In genomic region chr2:50575232-50575631, GRCh38 we compare ENCODE assay signal across 35 cellular contexts.
DNase-seq lines count a peak whose midpoint lies in the region; ATAC-seq, FAIRE-seq and TF ChIP-seq lines count a peak whose summit lies in the region.
"Had no signal": no experiment of that assay in that cellular context is flagged by ENCODE, and none has a peak within 500 bp of the region (broad histone marks: within the 10 kb centered on the region; RNA-seq: fewer than 3 reads in every experiment).

No MANE protein-coding gene starts in this region.

- TF ChIP-seq EP300 in H1 (IDR thresholded peaks at IDR 0.05; ENCODE audit: borderline replicate concordance in 1 of 2, low read depth in 2 of 2, low read length in 2 of 2): no peak

- ATAC-seq in GM18907 (IDR thresholded peaks at IDR 0.05; ENCODE audit: unreplicated experiment) (no peak), heart right ventricle (no peak)
- ATAC-seq: activated CD4-positive, alpha-beta T cell treated with anti-CD3 and anti-CD28 coated beads for 36 hours; activated naive CD4-positive, alpha-beta T cell treated with anti-CD3 and anti-CD28 coated beads, Interleukin-2, amount 50 U/mL, for 72 hours; gastrocnemius medialis; left lung; stimulated activated naive CD8-positive, alpha-beta T cell treated with anti-CD3 and anti-CD28 coated beads, Interleukin-15, Interleukin-2, amounts not matched to agents 100 U/mL and 50 U/mL, for 24 hours; T-helper 17 cell; upper lobe of right lung had no signal

- H4K91ac ChIP-seq in H9 (ENCODE audit: insufficient read length, low read depth, low read length) (no peak overlapping the region), H1 (replicated peaks; ENCODE audit: insufficient read length, low read length) (no peak overlapping the region)

- H3K4me2 ChIP-seq in H9 (ENCODE audit: insufficient read depth, insufficient read length, low read length): no peak overlapping the region
- no peak overlapping the region for H3K4me2 ChIP-seq in H1 (ENCODE audit: insufficient read depth in 1 of 2, low read depth in 2 of 2, low read length in 2 of 2)
- no peak overlapping the region for H3K4me2 ChIP-seq in neural progenitor cell
- H3K4me2 ChIP-seq: BLaER1 treated with 17β-estradiol and CSF1 and Interleukin-3, amounts not matched to agents 10 nM and 100 nM had no signal

- H2AK5ac ChIP-seq in H9 (ENCODE audit: insufficient read length, low read length): no peak overlapping the region
- no peak overlapping the region for H2AK5ac ChIP-seq in H1 (ENCODE audit: low read depth, low read length)

- H3K27ac Mint-ChIP-seq in H9 (no peak overlapping the region), neural progenitor cell (no peak overlapping the region)
- H3K27ac Mint-ChIP-seq: activated CD4-positive, alpha-beta T cell treated with anti-CD3 and anti-CD28 coated beads for 36 hours; activated naive CD4-positive, alpha-beta T cell treated with anti-CD3 and anti-CD28 coated beads, Interleukin-2, amount 50 U/mL, for 72 hours; memory B cell; nephron progenitor cell; T-helper 17 cell had no signal

- peaks cover 6 to 8% of the 10 kb centered on the region in 2 experiments; a peak in 3 of 4 replicates for H3K4me1 Mint-ChIP-seq in H9
- no peaks in the 10 kb centered on the region for H3K4me1 Mint-ChIP-seq in neural progenitor cell
- H3K4me1 Mint-ChIP-seq: activated CD4-positive, alpha-beta T cell treated with anti-CD3 and anti-CD28 coated beads for 36 hours; memory B cell; nephron progenitor cell; T-helper 17 cell had no signal

- H3K4me3 Mint-ChIP-seq in H9 (no peak overlapping the region), neural progenitor cell (no peak overlapping the region)
- H3K4me3 Mint-ChIP-seq: activated CD4-positive, alpha-beta T cell treated with anti-CD3 and anti-CD28 coated beads for 36 hours; memory B cell; nephron progenitor cell; T-helper 17 cell had no signal

- H3K4me3 ChIP-seq in H1 (ENCODE audit: extremely low read depth in 1 of 4, insufficient read depth in 2 of 4, low read depth in 3 of 4, low read length in 4 of 4) (no peak overlapping the region), neural progenitor cell (no peak overlapping the region), heart right ventricle (no peak overlapping the region)
- H3K4me3 ChIP-seq: BLaER1 treated with 17β-estradiol and CSF1 and Interleukin-3, amounts not matched to agents 10 nM and 100 nM; gastrocnemius medialis; left lung; ovary; SK-N-MC; upper lobe of right lung had no signal

- H3K27me3 ChIP-seq in H9 (ENCODE audit: insufficient read depth, low read length) (no peaks in the 10 kb centered on the region), H1 (replicated peaks in 1 of 4; ENCODE audit: control insufficient read depth in 3 of 4, extremely low read depth in 1 of 4, insufficient read depth in 3 of 4, low read length in 3 of 4) (no peaks in the 10 kb centered on the region), neural progenitor cell (no peaks in the 10 kb centered on the region), heart right ventricle (peaks cover 0 to 7% (median 0%) of the 10 kb centered on the region in 7 donors)
- H3K27me3 ChIP-seq: BLaER1 treated with 17β-estradiol and CSF1 and Interleukin-3, amounts not matched to agents 10 nM and 100 nM; brain microvascular endothelial cell; gastrocnemius medialis; left lung; ovary; upper lobe of right lung had no signal

- intact Hi-C loops in heart right ventricle (cut with DNase I): no loop called here

- H4K8ac ChIP-seq in H9 (replicated peaks; ENCODE audit: insufficient read length, low read depth, low read length) (no peak overlapping the region), H1 (ENCODE audit: extremely low read depth, insufficient read depth, low read length) (no peak overlapping the region)

- H3K27ac ChIP-seq in H9 (ENCODE audit: insufficient read length, low read depth, low read length) (no peak overlapping the region), H1 (ENCODE audit: low read depth, low read length) (no peak overlapping the region), neural progenitor cell (no peak overlapping the region), heart right ventricle (no peak overlapping the region)
- H3K27ac ChIP-seq: BLaER1 treated with 17β-estradiol and CSF1 and Interleukin-3, amounts not matched to agents 10 nM and 100 nM; brain microvascular endothelial cell; gastrocnemius medialis; left lung; ovary; RWPE1; SK-N-MC; upper lobe of right lung had no signal

- H3K23me2 ChIP-seq in H9 (ENCODE audit: insufficient read length, low read depth, low read length, poor library complexity, severe bottlenecking) (no peaks in the 10 kb centered on the region), H1 (ENCODE audit: low read depth, low read length) (no peaks in the 10 kb centered on the region; the same call in 1 of the 2 replicates)

- no peak overlapping the region for H3K4ac ChIP-seq in H9 (ENCODE audit: low read depth, low read length)
- H3K4ac ChIP-seq in H1 (replicated peaks; ENCODE audit: insufficient read length, low read depth, low read length): no peak overlapping the region

- WGBS in H9 (ENCODE audit: extremely low coverage, insufficient read length, low lambda C conversion rate): no CpG with 5 or more reads among the region's 4 CpGs
- WGBS in H1 (ENCODE audit: extremely low coverage in 1 of 2, insufficient coverage in 1 of 2, insufficient read length in 1 of 2, insufficient replicate concordance in 2 of 2, low coverage in 1 of 2, low lambda C conversion rate in 2 of 2, missing lambda C conversion rate in 1 of 2), 2 experiments: 71% methylated on average over 4 of the region's 4 CpGs; no CpG with 5 or more reads in 1 of the 2 experiments
- 65 to 75% methylated on average over 4 of the region's 4 CpGs for WGBS in heart right ventricle, 2 donors

- H2BK12ac ChIP-seq in H9 (ENCODE audit: insufficient read length, low read depth, low read length): no peak overlapping the region
- no peak overlapping the region for H2BK12ac ChIP-seq in H1 (ENCODE audit: low read depth, low read length)

- CTCF ChIA-PET in H1 (lab: Charles Lee; ENCODE audit: partially characterized antibody): interaction anchor here (0.6 to 2.1 kb wide), 12 partner anchors 9 to 783 kb away, joined by 3 to 11 read pairs (median 4); no protein-coding TSS in a partner anchor

- peak; percentile 13 for FAIRE-seq in H1 (lab: Jason Lieb, UNC)
- FAIRE-seq: endothelial cell of umbilical vein, H54, islet of Langerhans had no signal

- H3K79me2 ChIP-seq in H9 (ENCODE audit: insufficient read depth, low read length) (no peaks in the 10 kb centered on the region), H1 (ENCODE audit: control insufficient read depth in 1 of 2, insufficient read depth in 2 of 2, low read length in 2 of 2) (no peaks in the 10 kb centered on the region), neural progenitor cell (ENCODE audit: low read depth) (no peaks in the 10 kb centered on the region)

- H2BK15ac ChIP-seq in H9 (ENCODE audit: low read depth, low read length): no peak overlapping the region
- H2BK15ac ChIP-seq in H1 (ENCODE audit: low read length): no peak overlapping the region

- no peaks in the 10 kb centered on the region for H3F3A ChIP-seq in neural progenitor cell (ENCODE audit: low read depth)

- H3K36me3 ChIP-seq in H1 (ENCODE audit: control insufficient read depth in 2 of 4, insufficient read depth in 4 of 4, low read length in 3 of 4): no peaks in the 10 kb centered on the region
- no peaks in the 10 kb centered on the region for H3K36me3 ChIP-seq in neural progenitor cell
- no peaks in the 10 kb centered on the region for H3K36me3 ChIP-seq in heart right ventricle
- H3K36me3 ChIP-seq: BLaER1 treated with 17β-estradiol and CSF1 and Interleukin-3, amounts not matched to agents 10 nM and 100 nM; brain microvascular endothelial cell; gastrocnemius medialis; left lung; ovary; upper lobe of right lung had no signal

- POLR2A ChIA-PET in H1 (lab: Charles Lee; ENCODE audit: partially characterized antibody): no interaction called here

- no peak overlapping the region for H2BK120ac ChIP-seq in H9 (ENCODE audit: low read depth, low read length, poor library complexity, severe bottlenecking)
- no peak overlapping the region for H2BK120ac ChIP-seq in H1 (replicated peaks; ENCODE audit: low read depth, low read length)

- H3K36me3 Mint-ChIP-seq in H9 (ENCODE audit: insufficient read depth in 1 of 3, low read depth in 3 of 3) (no peaks in the 10 kb centered on the region), neural progenitor cell (no peaks in the 10 kb centered on the region)
- H3K36me3 Mint-ChIP-seq: activated naive CD4-positive, alpha-beta T cell treated with anti-CD3 and anti-CD28 coated beads, Interleukin-2, amount 50 U/mL, for 72 hours; memory B cell had no signal

- H3K79me1 ChIP-seq in H9 (ENCODE audit: insufficient read depth, low read depth, low read length, poor library complexity, severe bottlenecking) (no peaks in the 10 kb centered on the region), H1 (ENCODE audit: low read depth, low read length) (no peaks in the 10 kb centered on the region)

- H3K9me3 Mint-ChIP-seq in H9 (no peaks in the 10 kb centered on the region), neural progenitor cell (no peaks in the 10 kb centered on the region)
- H3K9me3 Mint-ChIP-seq: activated naive CD4-positive, alpha-beta T cell treated with anti-CD3 and anti-CD28 coated beads, Interleukin-2, amount 50 U/mL, for 72 hours; memory B cell; nephron progenitor cell had no signal

- H3K18ac ChIP-seq in H9 (ENCODE audit: insufficient read length, low read depth, low read length) (no peak overlapping the region), H1 (ENCODE audit: extremely low read depth, low read length) (no peak overlapping the region)

- no peak for TF ChIP-seq POLR2A in H1 (IDR thresholded peaks at IDR 0.05; ENCODE audit: control extremely low read depth in 1 of 2, low read depth in 2 of 2, low read length in 2 of 2)

- H3K56ac ChIP-seq in H9 (ENCODE audit: insufficient read length, low read depth, low read length): no peak overlapping the region
- no peak overlapping the region for H3K56ac ChIP-seq in H1 (replicated peaks; ENCODE audit: insufficient read length, low read depth, low read length)

- peak; percentile 48 to 56 for TF ChIP-seq RAD21 in H1 (IDR thresholded peaks at IDR 0.05 in 1 of 2, conservative IDR thresholded peaks at IDR 0.05 in 1 of 2; ENCODE audit: low read depth in 2 of 2, low read length in 2 of 2)

- H3T11ph ChIP-seq in H9 (ENCODE audit: low read length): no peak overlapping the region

- H3K9ac ChIP-seq in H9 (ENCODE audit: extremely low read depth, insufficient read length, low read length) (no peak overlapping the region), H1 (replicated peaks in 1 of 4; ENCODE audit: extremely low read depth in 1 of 4, low read depth in 3 of 4, low read length in 3 of 4) (no peak overlapping the region), neural progenitor cell (no peak overlapping the region)
- H3K9ac ChIP-seq: BLaER1 treated with 17β-estradiol and CSF1 and Interleukin-3, amounts not matched to agents 10 nM and 100 nM had no signal

- H3K9me3 ChIP-seq in H9 (ENCODE audit: control insufficient read depth, low read depth, low read length): no peaks in the 10 kb centered on the region
- no peaks in the 10 kb centered on the region for H3K9me3 ChIP-seq in H1 (ENCODE audit: insufficient read depth in 2 of 2, low read depth in 1 of 2, low read length in 1 of 2)
- no peaks in the 10 kb centered on the region for H3K9me3 ChIP-seq in neural progenitor cell (ENCODE audit: low read depth)
- H3K9me3 ChIP-seq in heart right ventricle: no peaks in the 10 kb centered on the region
- H3K9me3 ChIP-seq: BLaER1 treated with 17β-estradiol and CSF1 and Interleukin-3, amounts not matched to agents 10 nM and 100 nM; gastrocnemius medialis; left lung; ovary; upper lobe of right lung had no signal

- H3K23ac ChIP-seq in H9 (ENCODE audit: insufficient read length, low read depth, low read length) (no peak overlapping the region), H1 (ENCODE audit: insufficient read length) (no peak overlapping the region)

- H4K20me1 ChIP-seq in H9 (ENCODE audit: control insufficient read depth, insufficient read depth, insufficient read length) (no peaks in the 10 kb centered on the region), H1 (replicated peaks in 1 of 2; ENCODE audit: control insufficient read depth in 1 of 2, insufficient read depth in 2 of 2, low read length in 2 of 2) (no peaks in the 10 kb centered on the region), neural progenitor cell (ENCODE audit: low read depth) (no peaks in the 10 kb centered on the region)
- H4K20me1 ChIP-seq: BLaER1 treated with 17β-estradiol and CSF1 and Interleukin-3, amounts not matched to agents 10 nM and 100 nM had no signal

- H4K5ac ChIP-seq in H9 (ENCODE audit: insufficient read length, low read depth, low read length) (no peak overlapping the region), H1 (ENCODE audit: insufficient read length, low read depth, low read length) (no peak overlapping the region)

- no peak overlapping the region for H2AFZ ChIP-seq in H9 (ENCODE audit: low read length)
- no peak overlapping the region for H2AFZ ChIP-seq in H1 (ENCODE audit: low read length)
- no peak overlapping the region for H2AFZ ChIP-seq in neural progenitor cell (replicated peaks)

- H3K4me1 ChIP-seq in H9 (ENCODE audit: insufficient read depth, low read length) (no peaks in the 10 kb centered on the region), H1 (replicated peaks in 1 of 4; ENCODE audit: control insufficient read depth in 3 of 4, insufficient read depth in 4 of 4, low read length in 3 of 4) (no peaks in the 10 kb centered on the region), neural progenitor cell (no peaks in the 10 kb centered on the region), heart right ventricle (no peaks in the 10 kb centered on the region)
- H3K4me1 ChIP-seq: BLaER1 treated with 17β-estradiol and CSF1 and Interleukin-3, amounts not matched to agents 10 nM and 100 nM; gastrocnemius medialis; left lung; upper lobe of right lung had no signal

- H2BK20ac ChIP-seq in H9 (ENCODE audit: low read depth, low read length, poor library complexity, severe bottlenecking) (no peak overlapping the region), H1 (ENCODE audit: low read length) (no peak overlapping the region)

- no peak overlapping the region for H3K14ac ChIP-seq in H9 (ENCODE audit: insufficient read depth, low read length)
- no peak overlapping the region for H3K14ac ChIP-seq in H1 (ENCODE audit: insufficient read length)

- H2BK5ac ChIP-seq in H9 (ENCODE audit: insufficient read length, low read length): no peak overlapping the region
- no peak overlapping the region for H2BK5ac ChIP-seq in H1 (ENCODE audit: low read depth, low read length)

- H3K27me3 Mint-ChIP-seq in H9 (ENCODE audit: low read depth): no peaks in the 10 kb centered on the region
- H3K27me3 Mint-ChIP-seq in neural progenitor cell (ENCODE audit: insufficient read depth, low read depth): no peaks in the 10 kb centered on the region
- H3K27me3 Mint-ChIP-seq: activated CD4-positive, alpha-beta T cell treated with anti-CD3 and anti-CD28 coated beads for 36 hours; memory B cell; T-helper 17 cell had no signal

- DNase-seq in H9 (peak; percentile 45), NCI-H524 treated with DMSO at 0.1 percent for 48 hours (lab: John Stamatoyannopoulos, UW) (peak; percentile 13), H1 (ENCODE audit: low read depth in 1 of 2, low spot score in 2 of 2) (peak in 1 of 2 experiments; percentile 9), neural progenitor cell (ENCODE audit: low spot score) (peak; percentile 33), SW480 (ENCODE audit: low spot score) (no peak), heart right ventricle (no peak)
- DNase-seq: activated CD4-positive, alpha-beta T cell treated with anti-CD3 and anti-CD28 coated beads for 36 hours; activated T-cell treated with anti-CD3 and anti-CD28 coated beads for 4 hours; amygdala; brain microvascular endothelial cell; DMS79; gastrocnemius medialis; hippocampal formation; left lung; MM.1S; NCI-H1105 treated with DMSO at 0.1 percent for 48 hours; NCI-H2029; NCI-H226; NCI-H774; nephron progenitor cell; ovary; retina; stimulated activated CD4-positive, alpha-beta T cell treated with anti-CD3 and anti-CD28 coated beads, Interleukin-1b, Interleukin-23, amount 100 ng/mL, for 48 hours; stimulated activated naive CD8-positive, alpha-beta T cell treated with anti-CD3 and anti-CD28 coated beads, Interleukin-15, Interleukin-2, amounts not matched to agents 100 U/mL and 50 U/mL, for 24 hours; T-helper 17 cell; upper lobe of right lung had no signal

- peak; percentile 58 for TF ChIP-seq CTCF in H9 (conservative IDR thresholded peaks at IDR 0.05)
- TF ChIP-seq CTCF in H1 (IDR thresholded peaks at IDR 0.05; ENCODE audit: control extremely low read depth in 1 of 3, insufficient read depth in 1 of 3, low read depth in 1 of 3, low read length in 3 of 3): peak; percentile 39 to 64 (median 50)
- peak; percentile 35 for TF ChIP-seq CTCF in neural progenitor cell (IDR thresholded peaks at IDR 0.05)
- TF ChIP-seq CTCF in heart right ventricle (IDR thresholded peaks at IDR 0.05): no peak

Comparison
In these comparisons a context has a peak if more than half of its experiments do, and no peak if none do; other contexts are left out.
1. DNase-seq: peak in H9 (single experiment), NCI-H524 treated with DMSO at 0.1 percent for 48 hours (single experiment) and neural progenitor cell (single experiment); none in SW480 (single experiment) and heart right ventricle (0 of 2).
2. CTCF ChIP-seq: peak in H9 (single experiment), H1 (3 of 3) and neural progenitor cell (single experiment); none in heart right ventricle (0 of 9).